Comparison of ENCODE assay signal across 16 cellular contexts in the genomic region with DNA sequence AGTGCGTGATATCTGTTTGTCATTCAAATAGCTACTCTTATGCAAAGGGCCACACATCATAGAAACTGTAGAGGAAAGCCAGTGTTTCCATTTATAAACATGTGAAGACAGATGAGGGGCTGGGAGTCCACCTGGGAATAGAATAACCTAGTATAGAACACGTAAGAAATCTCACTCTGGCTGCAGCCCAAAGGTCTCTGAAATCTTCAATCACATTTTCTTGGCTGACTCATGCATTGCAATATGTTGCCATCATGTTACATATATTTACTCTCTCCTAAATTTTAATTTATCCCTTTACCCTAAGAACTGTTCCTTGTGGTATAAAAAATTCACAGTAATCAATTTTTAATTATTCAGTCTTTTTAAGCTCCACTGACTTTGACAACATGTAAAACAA.
"Had no signal": no experiment of that assay in that cellular context is flagged by ENCODE, and none has a peak within 500 bp of the region (broad histone marks: within the 10 kb centered on the region; RNA-seq: fewer than 3 reads in every experiment).

No MANE protein-coding gene starts in this region.

- H3K4me3 ChIP-seq: left lung, right lobe of liver, testis, upper lobe of left lung had no signal

- ATAC-seq: activated CD8-positive, alpha-beta T cell treated with anti-CD3 and anti-CD28 coated beads for 36 hours; left lung; right lobe of liver; stimulated activated effector memory CD8-positive, alpha-beta T cell treated with anti-CD3 and anti-CD28 coated beads, Interleukin-12 subunit alpha, Interleukin-12 subunit beta, amount 100 ng/mL, for 72 hours; T-cell had no signal

- H3K36me3 ChIP-seq: left lung, right lobe of liver, upper lobe of left lung had no signal

- H3K4me1 ChIP-seq: left lung, parathyroid adenoma, right lobe of liver, testis, upper lobe of left lung had no signal

- H2AFZ ChIP-seq: parathyroid adenoma had no signal

- H3K79me2 ChIP-seq: parathyroid adenoma had no signal

- H3K9ac ChIP-seq: parathyroid adenoma had no signal

- H3K27ac ChIP-seq: left lung, parathyroid adenoma, right lobe of liver, testis, upper lobe of left lung had no signal

- H3K27me3 ChIP-seq: left lung, right lobe of liver, testis, upper lobe of left lung had no signal

- DNase-seq: activated B cell treated with CpG ODN at 0.5 μM for 24 hours; activated CD4-positive, alpha-beta T cell treated with anti-CD3 and anti-CD28 coated beads for 4 hours; activated CD8-positive, alpha-beta T cell treated with anti-CD3 and anti-CD28 coated beads for 36 hours; activated naive CD4-positive, alpha-beta T cell treated with anti-CD3 and anti-CD28 coated beads for 36 hours; activated T-cell treated with anti-CD3 and anti-CD28 coated beads, Interleukin-2, amount 50 U/mL, for 1 hour; aorta; erythroblast; left lung; midbrain; right lobe of liver; stimulated activated CD4-positive, alpha-beta T cell treated with anti-CD3 and anti-CD28 coated beads, Interleukin-4, amount 100 ng/mL, for 24 hours; T-cell; testis; upper lobe of left lung had no signal

- H3K9me3 ChIP-seq: right lobe of liver, testis had no signal
